Comparison of ENCODE assay signal across 1 cellular context in genomic region chr1:201748331-201748730, GRCh38.
TF ChIP-seq lines count a peak whose summit lies in the region.

No MANE protein-coding gene starts in this region.

TF ChIP-seq in IMR-90, 13 proteins besides CTCF, POLR2A, EP300 and RAD21 (continued from another document):
- TF ChIP-seq ELK1 (IDR thresholded peaks at IDR 0.05; ENCODE audit: borderline replicate concordance, low read depth, low read length) (no peak), CHD1 (IDR thresholded peaks at IDR 0.05; ENCODE audit: low read depth, low read length) (no peak; the same call in 1 of the 2 replicates), CEBPB (IDR thresholded peaks at IDR 0.05; ENCODE audit: low read depth, low read length) (peak; percentile 75), MAZ (IDR thresholded peaks at IDR 0.05; ENCODE audit: borderline replicate concordance, low read depth, low read length) (peak; percentile 44; the same call in 1 of the 2 replicates), SMC3 (IDR thresholded peaks at IDR 0.05; ENCODE audit: low read depth, low read length) (peak; percentile 13; the same call in 1 of the 2 replicates)
